15 cellular contexts compared by ENCODE assay signal in the genomic region with DNA sequence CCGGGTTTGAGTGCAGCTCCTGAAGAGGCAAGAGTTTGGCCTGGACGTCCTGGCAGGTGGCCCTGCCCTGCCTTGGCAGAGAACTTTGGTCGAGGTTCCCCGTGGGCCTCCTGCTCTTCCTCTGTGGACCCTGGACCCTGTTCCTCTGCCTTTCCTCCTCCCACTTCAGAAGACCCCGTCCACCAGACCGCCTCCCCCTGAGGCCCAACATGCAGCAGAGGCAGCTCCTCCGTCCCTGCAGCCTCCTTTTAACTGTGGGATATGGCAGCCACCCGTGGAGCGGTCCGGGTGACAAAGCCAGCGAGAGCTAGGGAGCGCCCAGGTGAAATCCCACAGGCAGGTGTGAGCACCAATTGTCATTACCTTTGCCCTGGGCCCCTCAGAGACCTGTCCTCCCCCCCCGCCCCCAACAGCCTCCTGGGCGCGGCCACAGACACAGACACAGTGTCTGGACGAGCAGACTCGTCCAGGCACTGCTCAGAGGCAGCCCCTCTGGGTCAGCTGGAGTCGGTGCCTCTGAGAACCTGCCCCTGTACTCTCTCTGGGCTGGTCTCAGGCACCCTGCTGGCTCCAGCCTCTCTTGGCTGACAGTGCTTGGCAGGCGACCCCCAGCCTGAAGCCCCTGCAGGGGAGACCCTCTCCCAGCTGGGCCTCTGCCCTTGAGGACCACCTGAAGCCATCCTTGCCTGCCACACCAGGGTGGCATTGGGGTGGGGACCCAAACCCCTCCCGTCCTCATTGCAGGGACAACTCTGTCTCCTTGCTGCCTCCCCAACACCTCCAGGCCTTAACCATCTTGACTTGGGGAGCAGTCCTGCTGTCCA. TPM values are rescaled to one million over a fixed set of nuclear protein-coding genes. Genes with fewer than 3 reads are reported as not detected.
DNase-seq lines count a peak whose midpoint lies in the region; ATAC-seq, FAIRE-seq and TF ChIP-seq lines count a peak whose summit lies in the region.
"Had no signal": no experiment of that assay in that cellular context is flagged by ENCODE, and none has a peak within 500 bp of the region (broad histone marks: within the 10 kb centered on the region; RNA-seq: fewer than 3 reads in every experiment).

No MANE protein-coding gene starts in this region.

- 5% methylated on average over 12 of the region's 20 CpGs for WGBS in HepG2 (ENCODE audit: low lambda C conversion rate)
- 60% methylated on average over 8 of the region's 20 CpGs for WGBS in right lobe of liver (ENCODE audit: insufficient coverage, low coverage, low lambda C conversion rate, missing lambda C conversion rate)
- 61 to 69% methylated on average over 19 to 20 of the region's 20 CpGs for WGBS in aorta, 2 donors

- peaks cover 2% of the 10 kb centered on the region for H3K36me3 Mint-ChIP-seq in activated CD8-positive, alpha-beta T cell treated with anti-CD3 and anti-CD28 coated beads, Interleukin-2, amount 10 ng/mL, durations not matched to agents 7 days and 5 days (ENCODE audit: low read depth)

- BruUV-seq in HepG2 (replicated peaks; lab: Mats Ljungman, UMichigan) = TSS peak; percentile 63

- ATAC-seq in HepG2 (peak; percentile 57), right lobe of liver (no peak), aorta (ENCODE audit: low FRiP score) (no peak)
- ATAC-seq in activated CD8-positive, alpha-beta T cell treated with anti-CD3 and anti-CD28 coated beads, Interleukin-2, amount 10 ng/mL, durations not matched to agents 7 days and 5 days = no peak
- ATAC-seq: gastrocnemius medialis, pancreas had no signal

- peaks cover 23% of the 10 kb centered on the region for H3K4me1 Mint-ChIP-seq in activated CD8-positive, alpha-beta T cell treated with anti-CD3 and anti-CD28 coated beads, Interleukin-2, amount 10 ng/mL, durations not matched to agents 7 days and 5 days (ENCODE audit: low read depth)

- H3K9me3 Mint-ChIP-seq in activated CD8-positive, alpha-beta T cell treated with anti-CD3 and anti-CD28 coated beads, Interleukin-2, amount 10 ng/mL, durations not matched to agents 7 days and 5 days (ENCODE audit: insufficient read depth) = no peaks in the 10 kb centered on the region

- peak overlapping the region; percentile 38 to 69 (median 40); a peak in 5 of 6 replicates for H3K4me3 ChIP-seq in HepG2 (replicated peaks in 1 of 3; ENCODE audit: insufficient read depth in 1 of 3, low read depth in 2 of 3, low read length in 3 of 3)
- H3K4me3 ChIP-seq in right lobe of liver = no peak overlapping the region
- peak overlapping the region in 2 of 4 donors; percentile 34 for H3K4me3 ChIP-seq in Peyer's patch
- no peak overlapping the region for H3K4me3 ChIP-seq in aorta (ENCODE audit: low read length in 2 of 2)
- H3K4me3 ChIP-seq: BLaER1 treated with 17β-estradiol and CSF1 and Interleukin-3, amounts not matched to agents 10 nM and 100 nM; gastrocnemius medialis; pancreas had no signal

- intact Hi-C loops in HepG2 (cut with micrococcal nuclease; ENCODE audit: unreplicated experiment) = loop anchor here (5.0 kb wide), 1 partner anchor 39 kb away; no protein-coding TSS in a partner anchor
- intact Hi-C loops in right lobe of liver (cut with DNase I) = no loop called here
- intact Hi-C loops in aorta (cut with DNase I) = loop anchor here in 1 of 2 donors (5.0 kb wide), 1 partner anchor 239 kb away; a partner anchor contains a TSS

- POLR2A ChIA-PET in HepG2 (lab: Yijun Ruan, JAX) = interaction anchor here (0.5 to 3.9 kb wide), 17 partner anchors 24 to 363 kb away, joined by 3 to 31 read pairs (median 4); a partner anchor contains a TSS
- POLR2A ChIA-PET in activated CD8-positive, alpha-beta T cell treated with anti-CD3 and anti-CD28 coated beads, Interleukin-2, amount 10 ng/mL, durations not matched to agents 7 days and 5 days (lab: Charles Lee) = interaction anchor here (0.6 to 5.3 kb wide), 2 partner anchors 30 to 276 kb away, joined by 3 to 59 read pairs; a partner anchor contains a TSS

- no peaks in the 10 kb centered on the region for H4K20me1 ChIP-seq in HepG2 (ENCODE audit: insufficient read depth, low read length)

- TF ChIP-seq EP300 in HepG2 (IDR thresholded peaks at IDR 0.05; ENCODE audit: low read depth in 2 of 2, low read length in 2 of 2) (peak in 1 of 2 experiments; percentile 48; a peak in 2 of 4 replicates), HepG2 (CRISPR knock-in tag; IDR thresholded peaks at IDR 0.05; ENCODE audit: borderline replicate concordance) (no peak)

- H3K36me3 ChIP-seq in HepG2 (replicated peaks in 1 of 2; ENCODE audit: control insufficient read depth in 1 of 2, insufficient read depth in 2 of 2, low read length in 2 of 2) (no peaks in the 10 kb centered on the region), right lobe of liver (no peaks in the 10 kb centered on the region), Peyer's patch (no peaks in the 10 kb centered on the region), aorta (ENCODE audit: control insufficient read depth in 1 of 2, insufficient read depth in 2 of 2, low read length in 1 of 2) (no peaks in the 10 kb centered on the region)
- H3K36me3 ChIP-seq: BLaER1 treated with 17β-estradiol and CSF1 and Interleukin-3, amounts not matched to agents 10 nM and 100 nM; gastrocnemius medialis; pancreas had no signal

- CTCF ChIA-PET in HepG2 (lab: Yijun Ruan, JAX; ENCODE audit: low intra/inter-chr PET ratio, low total read pairs) = no interaction called here
- CTCF ChIA-PET in activated CD8-positive, alpha-beta T cell treated with anti-CD3 and anti-CD28 coated beads, Interleukin-2, amount 10 ng/mL, durations not matched to agents 7 days and 5 days (lab: Charles Lee) = interaction anchor here (0.9 kb wide), 1 partner anchor 31 kb away, joined by 3 read pairs; a partner anchor contains a TSS

- H3K27me3 ChIP-seq in HepG2 (ENCODE audit: control insufficient read depth in 1 of 2, insufficient read depth in 2 of 2, low read length in 2 of 2) = no peaks in the 10 kb centered on the region; a peak in 1 of 5 replicates
- no peaks in the 10 kb centered on the region for H3K27me3 ChIP-seq in right lobe of liver
- no peaks in the 10 kb centered on the region for H3K27me3 ChIP-seq in Peyer's patch
- no peaks in the 10 kb centered on the region for H3K27me3 ChIP-seq in aorta (ENCODE audit: control insufficient read depth in 1 of 2, insufficient read depth in 2 of 2, low read length in 1 of 2)
- H3K27me3 ChIP-seq: pancreas had no signal

- no peak for TF ChIP-seq RAD21 in HepG2 (CRISPR knock-in tag; IDR thresholded peaks at IDR 0.05)

- DNase-seq in HepG2 (ENCODE audit: low spot score) = peak; percentile 45
- no peak for DNase-seq in right lobe of liver
- DNase-seq in Peyer's patch = peak in 2 of 3 donors; percentile 86 to 87
- DNase-seq in left kidney (ENCODE audit: low read depth, low spot score) = peak; percentile 34
- peak; percentile 32 to 46 for DNase-seq in aorta
- DNase-seq in SHP77 treated with DMSO at 0.1 percent for 48 hours (lab: John Stamatoyannopoulos, UW) = no peak
- no peak for DNase-seq in activated CD8-positive, alpha-beta T cell treated with anti-CD3 and anti-CD28 coated beads, Interleukin-2, amount 10 ng/mL, durations not matched to agents 7 days and 5 days
- DNase-seq: gastrocnemius medialis, H7, MM.1S, NCI-H226 had no signal

- H3K27ac Mint-ChIP-seq in activated CD8-positive, alpha-beta T cell treated with anti-CD3 and anti-CD28 coated beads, Interleukin-2, amount 10 ng/mL, durations not matched to agents 7 days and 5 days = no peak overlapping the region

- no peak overlapping the region for H3K4me3 Mint-ChIP-seq in activated CD8-positive, alpha-beta T cell treated with anti-CD3 and anti-CD28 coated beads, Interleukin-2, amount 10 ng/mL, durations not matched to agents 7 days and 5 days

- peak overlapping the region; percentile 61 for H3K9ac ChIP-seq in HepG2 (ENCODE audit: insufficient read depth, low read depth, low read length)

- H3K4me1 ChIP-seq in HepG2 (ENCODE audit: insufficient read depth, low read length) = peaks cover 72% of the 10 kb centered on the region
- H3K4me1 ChIP-seq in right lobe of liver = peaks cover 0 to 25% (median 7%) of the 10 kb centered on the region in 4 donors
- peaks cover 0 to 50% (median 10%) of the 10 kb centered on the region in 4 donors for H3K4me1 ChIP-seq in Peyer's patch
- no peaks in the 10 kb centered on the region for H3K4me1 ChIP-seq in aorta (ENCODE audit: control insufficient read depth in 1 of 2, insufficient read depth in 2 of 2, low read length in 2 of 2)

- H3K79me2 ChIP-seq in HepG2 (ENCODE audit: insufficient read depth, low read length) = peaks cover 3% of the 10 kb centered on the region

- peaks cover 8% of the 10 kb centered on the region for H3K27me3 Mint-ChIP-seq in activated CD8-positive, alpha-beta T cell treated with anti-CD3 and anti-CD28 coated beads, Interleukin-2, amount 10 ng/mL, durations not matched to agents 7 days and 5 days (ENCODE audit: low read depth)

- FAIRE-seq in HepG2 (lab: Jason Lieb, UNC) = no peak
- FAIRE-seq: endothelial cell of umbilical vein, pancreas had no signal

- peak overlapping the region; percentile 69 for H3K27ac ChIP-seq in HepG2 (ENCODE audit: extremely low read length, insufficient read depth, low read length)
- H3K27ac ChIP-seq in right lobe of liver = no peak overlapping the region
- peak overlapping the region in 3 of 4 donors; percentile 91 to 97 (median 96) for H3K27ac ChIP-seq in Peyer's patch
- no peak overlapping the region for H3K27ac ChIP-seq in aorta (ENCODE audit: low read depth in 1 of 2, low read length in 2 of 2)
- H3K27ac ChIP-seq: BLaER1 treated with 17β-estradiol and CSF1 and Interleukin-3, amounts not matched to agents 10 nM and 100 nM; gastrocnemius medialis; pancreas had no signal

- no peaks in the 10 kb centered on the region for H3K9me3 ChIP-seq in HepG2 (ENCODE audit: low read length)
- H3K9me3 ChIP-seq in right lobe of liver = no peaks in the 10 kb centered on the region
- no peaks in the 10 kb centered on the region for H3K9me3 ChIP-seq in Peyer's patch
- no peaks in the 10 kb centered on the region for H3K9me3 ChIP-seq in aorta (ENCODE audit: control insufficient read depth, low read length)
- H3K9me3 ChIP-seq: BLaER1 treated with 17β-estradiol and CSF1 and Interleukin-3, amounts not matched to agents 10 nM and 100 nM; gastrocnemius medialis; pancreas had no signal

- no peak overlapping the region for H2AFZ ChIP-seq in HepG2 (ENCODE audit: low read length)

- in situ Hi-C loops in HepG2 (cut with HindIII; ENCODE audit: extremely low pct_ligation_motif_present, low pct_unique_long_range_greater_than_20kb) = no loop called here

- peak overlapping the region; percentile 87 for H3K4me2 ChIP-seq in HepG2 (ENCODE audit: low read depth, low read length)
- H3K4me2 ChIP-seq: BLaER1 treated with 17β-estradiol and CSF1 and Interleukin-3, amounts not matched to agents 10 nM and 100 nM had no signal

- TF ChIP-seq POLR2A in HepG2 (IDR thresholded peaks at IDR 0.05; ENCODE audit: insufficient read depth in 1 of 2, low read depth in 2 of 2, low read length in 2 of 2) (0 out of 4 replicates have a peak, but pooled peaks of 1 of the 2 experiments have one; percentile 32), right lobe of liver (IDR thresholded peaks at IDR 0.05) (no peak), Peyer's patch (IDR thresholded peaks at IDR 0.05) (peak; percentile 84 to 86)

- no peak for TF ChIP-seq CTCF in HepG2 (CRISPR knock-in tag; IDR thresholded peaks at IDR 0.05)
- TF ChIP-seq CTCF in right lobe of liver (IDR thresholded peaks at IDR 0.05) = no peak
- TF ChIP-seq CTCF in Peyer's patch (IDR thresholded peaks at IDR 0.05) = no peak

RNA-seq across cellular contexts. Expression of a gene that starts 4.1 kb away (rescaled TPM):
- total RNA-seq in HepG2 (2016; rRNA removed; fragmentation: Illumina TruSeq; extraction: Trizol) (11.3 and 21.7 TPM in 2 replicates), right lobe of liver (10 to 100 TPM in 4 of 6 experiments, 1 to 10 TPM in 2; 8.4 to 21.9 (median 11.4) TPM), Peyer's patch (10 to 100 TPM; 21.0 to 42.7 (median 31.7) TPM), aorta (10 to 100 TPM; 19.2 to 34.1 TPM)
- total RNA-seq in HepG2 (2016; cell fraction: cytosol; rRNA removed; fragmentation: Illumina TruSeq; extraction: Trizol; ENCODE audit: low read depth) = 5.6 and 7.0 TPM in 2 replicates
- 8.4 and 25.4 TPM in 2 replicates for total RNA-seq in HepG2 (2016; cell fraction: insoluble cytoplasmic fraction; rRNA removed; fragmentation: Illumina TruSeq; extraction: Trizol)
- 10.9 and 11.3 TPM in 2 replicates for total RNA-seq in HepG2 (2016; cell fraction: membrane; rRNA removed; fragmentation: Illumina TruSeq; extraction: Trizol)
- total RNA-seq in HepG2 (2016; cell fraction: nucleus; rRNA removed; fragmentation: Illumina TruSeq; extraction: Trizol) = 23.2 and 23.3 TPM in 2 replicates
- polyA plus RNA-seq in HepG2 (2011; rRNA removed) (26.4 and 37.6 TPM in 2 replicates), aorta (10 to 100 TPM; 10.1 to 47.6 TPM)
- polyA plus RNA-seq in HepG2 (2011; cell fraction: cytosol; rRNA removed) = 28.3 and 34.4 TPM in 2 replicates
- 151 and 168 TPM in 2 replicates for polyA plus RNA-seq in HepG2 (2011; cell fraction: nucleus; rRNA removed)
- polyA plus RNA-seq in HepG2 (2012) = 19.9 and 35.5 TPM in 2 replicates
- polyA plus RNA-seq in HepG2 (2016; cell fraction: cytosol; fragmentation: Illumina TruSeq; extraction: Trizol; ENCODE audit: low read depth) = 5.4 and 6.0 TPM in 2 replicates
- polyA plus RNA-seq in HepG2 (2016; cell fraction: insoluble cytoplasmic fraction; fragmentation: Illumina TruSeq; extraction: Trizol; ENCODE audit: low read depth) = 11.4 and 12.9 TPM in 2 replicates
- 9.5 and 10.3 TPM in 2 replicates for polyA plus RNA-seq in HepG2 (2016; cell fraction: membrane; fragmentation: Illumina TruSeq; extraction: Trizol; ENCODE audit: low read depth)
- polyA plus RNA-seq in HepG2 (2016; cell fraction: nucleus; fragmentation: Illumina TruSeq; extraction: Trizol; ENCODE audit: insufficient read depth, low read depth) = 59.3 and 60.5 TPM in 2 replicates
- polyA minus RNA-seq in HepG2 (2011; rRNA and poly(A)+ RNA removed; ENCODE audit: low replicate concordance) = 43.0 and 66.5 TPM in 2 replicates
- polyA minus RNA-seq in HepG2 (2011; cell fraction: cytosol; rRNA and poly(A)+ RNA removed) = 20.3 and 23.7 TPM in 2 replicates
- 28.6 and 30.4 TPM in 2 replicates for polyA minus RNA-seq in HepG2 (2011; cell fraction: nucleus; rRNA and poly(A)+ RNA removed)
- 10 to 100 TPM; 24.6 to 26.1 TPM for total RNA-seq in activated CD8-positive, alpha-beta T cell treated with anti-CD3 and anti-CD28 coated beads, Interleukin-2, amount 10 ng/mL, durations not matched to agents 7 days and 5 days

RNA-seq across cellular contexts. Expression of a gene that starts 4.2 kb away (rescaled TPM):
- total RNA-seq in HepG2 (2016; rRNA removed; fragmentation: Illumina TruSeq; extraction: Trizol) = 1.5 and 8.9 TPM in 2 replicates
- 1.8 and 2.3 TPM in 2 replicates for total RNA-seq in HepG2 (2016; cell fraction: cytosol; rRNA removed; fragmentation: Illumina TruSeq; extraction: Trizol; ENCODE audit: low read depth)
- total RNA-seq in HepG2 (2016; cell fraction: insoluble cytoplasmic fraction; rRNA removed; fragmentation: Illumina TruSeq; extraction: Trizol) = 1.2 and 9.2 TPM in 2 replicates
- 1.7 and 2.0 TPM in 2 replicates for total RNA-seq in HepG2 (2016; cell fraction: membrane; rRNA removed; fragmentation: Illumina TruSeq; extraction: Trizol)
- 14.4 and 16.4 TPM in 2 replicates for total RNA-seq in HepG2 (2016; cell fraction: nucleus; rRNA removed; fragmentation: Illumina TruSeq; extraction: Trizol)
- polyA plus RNA-seq in HepG2 (2011; rRNA removed) = 14.3 and 19.9 TPM in 2 replicates
- polyA plus RNA-seq in HepG2 (2011; cell fraction: cytosol; rRNA removed) = 2.2 and 2.9 TPM in 2 replicates
- polyA plus RNA-seq in HepG2 (2011; cell fraction: nucleus; rRNA removed) = 267 and 279 TPM in 2 replicates
- polyA plus RNA-seq in HepG2 (2012) = 18.3 and 18.6 TPM in 2 replicates
- polyA plus RNA-seq in HepG2 (2016; cell fraction: cytosol; fragmentation: Illumina TruSeq; extraction: Trizol; ENCODE audit: low read depth) = 0.44 and 0.54 TPM in 2 replicates
- polyA plus RNA-seq in HepG2 (2016; cell fraction: insoluble cytoplasmic fraction; fragmentation: Illumina TruSeq; extraction: Trizol; ENCODE audit: low read depth) = 1.5 and 1.9 TPM in 2 replicates
- 0.82 and 1.0 TPM in 2 replicates for polyA plus RNA-seq in HepG2 (2016; cell fraction: membrane; fragmentation: Illumina TruSeq; extraction: Trizol; ENCODE audit: low read depth)
- 71.0 and 80.1 TPM in 2 replicates for polyA plus RNA-seq in HepG2 (2016; cell fraction: nucleus; fragmentation: Illumina TruSeq; extraction: Trizol; ENCODE audit: insufficient read depth, low read depth)
- 0.23 and 6.4 TPM in 2 replicates for polyA minus RNA-seq in HepG2 (2011; rRNA and poly(A)+ RNA removed; ENCODE audit: low replicate concordance)
- polyA minus RNA-seq in HepG2 (2011; cell fraction: cytosol; rRNA and poly(A)+ RNA removed) = 0.97 and 2.5 TPM in 2 replicates
- polyA minus RNA-seq in HepG2 (2011; cell fraction: nucleus; rRNA and poly(A)+ RNA removed) = 14.8 and 15.1 TPM in 2 replicates
- 1 to 10 TPM in 1 of 6 experiments, under 1 TPM in 4, not detected in 1; 0.09 to 1.0 (median 0.28) TPM for total RNA-seq in right lobe of liver
- 100 to 1,000 TPM; 161 to 474 (median 254) TPM for total RNA-seq in Peyer's patch
- 1 to 10 TPM; 1.3 to 2.8 TPM for total RNA-seq in aorta
- polyA plus RNA-seq in aorta = 1 to 10 TPM in 1 of 2 donors, under 1 TPM in 1; 0.41 to 8.1 TPM
- total RNA-seq in activated CD8-positive, alpha-beta T cell treated with anti-CD3 and anti-CD28 coated beads, Interleukin-2, amount 10 ng/mL, durations not matched to agents 7 days and 5 days = 10 to 100 TPM; 72.6 to 78.9 TPM
- total RNA-seq: endothelial cell of umbilical vein had no signal

RNA-seq across cellular contexts. Expression of a gene that starts 31.2 kb away (rescaled TPM):
- total RNA-seq in HepG2 (2016; rRNA removed; fragmentation: Illumina TruSeq; extraction: Trizol) (0.80 and 2.1 TPM in 2 replicates), right lobe of liver (100 to 1,000 TPM in 2 of 6 experiments, 10 to 100 TPM in 4; 48.2 to 133 (median 66.3) TPM), Peyer's patch (100 to 1,000 TPM in 3 of 4 donors, 10 to 100 TPM in 1; 82.3 to 143 (median 111) TPM), aorta (10 to 100 TPM; 19.8 to 47.8 TPM)
- 1.7 and 1.8 TPM in 2 replicates for total RNA-seq in HepG2 (2016; cell fraction: cytosol; rRNA removed; fragmentation: Illumina TruSeq; extraction: Trizol; ENCODE audit: low read depth)
- total RNA-seq in HepG2 (2016; cell fraction: insoluble cytoplasmic fraction; rRNA removed; fragmentation: Illumina TruSeq; extraction: Trizol) = 1.4 and 2.0 TPM in 2 replicates
- 2.1 and 2.2 TPM in 2 replicates for total RNA-seq in HepG2 (2016; cell fraction: membrane; rRNA removed; fragmentation: Illumina TruSeq; extraction: Trizol)
- total RNA-seq in HepG2 (2016; cell fraction: nucleus; rRNA removed; fragmentation: Illumina TruSeq; extraction: Trizol) = 1.8 and 1.9 TPM in 2 replicates
- polyA plus RNA-seq in HepG2 (2011; rRNA removed) (1.2 and 2.1 TPM in 2 replicates), aorta (10 to 100 TPM; 27.8 to 52.7 TPM)
- 1.1 and 2.0 TPM in 2 replicates for polyA plus RNA-seq in HepG2 (2011; cell fraction: cytosol; rRNA removed)
- 4.9 and 10.2 TPM in 2 replicates for polyA plus RNA-seq in HepG2 (2011; cell fraction: nucleus; rRNA removed)
- polyA plus RNA-seq in HepG2 (2012) = 1.6 and 2.0 TPM in 2 replicates
- 1.6 and 2.7 TPM in 2 replicates for polyA plus RNA-seq in HepG2 (2016; cell fraction: cytosol; fragmentation: Illumina TruSeq; extraction: Trizol; ENCODE audit: low read depth)
- polyA plus RNA-seq in HepG2 (2016; cell fraction: insoluble cytoplasmic fraction; fragmentation: Illumina TruSeq; extraction: Trizol; ENCODE audit: low read depth) = 1.0 and 2.1 TPM in 2 replicates
- 2.8 and 4.3 TPM in 2 replicates for polyA plus RNA-seq in HepG2 (2016; cell fraction: membrane; fragmentation: Illumina TruSeq; extraction: Trizol; ENCODE audit: low read depth)
- polyA plus RNA-seq in HepG2 (2016; cell fraction: nucleus; fragmentation: Illumina TruSeq; extraction: Trizol; ENCODE audit: insufficient read depth, low read depth) = 5.7 and 7.3 TPM in 2 replicates
- polyA minus RNA-seq in HepG2 (2011; rRNA and poly(A)+ RNA removed; ENCODE audit: low replicate concordance) = 2.3 and 4.3 TPM in 2 replicates
- polyA minus RNA-seq in HepG2 (2011; cell fraction: cytosol; rRNA and poly(A)+ RNA removed) = 1.5 and 1.8 TPM in 2 replicates
- polyA minus RNA-seq in HepG2 (2011; cell fraction: nucleus; rRNA and poly(A)+ RNA removed) = not detected in 2 replicates
- 100 to 1,000 TPM; 160 to 168 TPM for total RNA-seq in activated CD8-positive, alpha-beta T cell treated with anti-CD3 and anti-CD28 coated beads, Interleukin-2, amount 10 ng/mL, durations not matched to agents 7 days and 5 days

RNA-seq across cellular contexts. Expression of a gene that starts 52.0 kb away (rescaled TPM):
- total RNA-seq in HepG2 (2016; rRNA removed; fragmentation: Illumina TruSeq; extraction: Trizol) (21.1 and 28.7 TPM in 2 replicates), right lobe of liver (1 to 10 TPM in 1 of 6 experiments, under 1 TPM in 2, not detected in 3; 0.43 to 1.5 (median 0.47) TPM), Peyer's patch (100 to 1,000 TPM in 3 of 4 donors, 10 to 100 TPM in 1; 95.7 to 254 (median 202) TPM), aorta (under 1 TPM in 1 of 2 donors, not detected in 1; 0.42 TPM)
- 5.8 and 6.9 TPM in 2 replicates for total RNA-seq in HepG2 (2016; cell fraction: cytosol; rRNA removed; fragmentation: Illumina TruSeq; extraction: Trizol; ENCODE audit: low read depth)
- total RNA-seq in HepG2 (2016; cell fraction: insoluble cytoplasmic fraction; rRNA removed; fragmentation: Illumina TruSeq; extraction: Trizol) = 17.5 and 29.7 TPM in 2 replicates
- 13.9 and 14.9 TPM in 2 replicates for total RNA-seq in HepG2 (2016; cell fraction: membrane; rRNA removed; fragmentation: Illumina TruSeq; extraction: Trizol)
- total RNA-seq in HepG2 (2016; cell fraction: nucleus; rRNA removed; fragmentation: Illumina TruSeq; extraction: Trizol) = 14.5 and 19.8 TPM in 2 replicates
- polyA plus RNA-seq in HepG2 (2011; rRNA removed) (18.0 and 25.1 TPM in 2 replicates), aorta (10 to 100 TPM in 1 of 2 donors, under 1 TPM in 1; 0.05 to 10.9 TPM)
- 13.8 and 24.2 TPM in 2 replicates for polyA plus RNA-seq in HepG2 (2011; cell fraction: cytosol; rRNA removed)
- 59.8 and 70.5 TPM in 2 replicates for polyA plus RNA-seq in HepG2 (2011; cell fraction: nucleus; rRNA removed)
- polyA plus RNA-seq in HepG2 (2012) = 12.9 and 13.0 TPM in 2 replicates
- polyA plus RNA-seq in HepG2 (2016; cell fraction: cytosol; fragmentation: Illumina TruSeq; extraction: Trizol; ENCODE audit: low read depth) = 4.6 and 4.9 TPM in 2 replicates
- 22.3 and 24.1 TPM in 2 replicates for polyA plus RNA-seq in HepG2 (2016; cell fraction: insoluble cytoplasmic fraction; fragmentation: Illumina TruSeq; extraction: Trizol; ENCODE audit: low read depth)
- 7.9 and 9.3 TPM in 2 replicates for polyA plus RNA-seq in HepG2 (2016; cell fraction: membrane; fragmentation: Illumina TruSeq; extraction: Trizol; ENCODE audit: low read depth)
- polyA plus RNA-seq in HepG2 (2016; cell fraction: nucleus; fragmentation: Illumina TruSeq; extraction: Trizol; ENCODE audit: insufficient read depth, low read depth) = 38.2 and 40.1 TPM in 2 replicates
- 30.4 and 42.3 TPM in 2 replicates for polyA minus RNA-seq in HepG2 (2011; rRNA and poly(A)+ RNA removed; ENCODE audit: low replicate concordance)
- 24.6 and 25.2 TPM in 2 replicates for polyA minus RNA-seq in HepG2 (2011; cell fraction: cytosol; rRNA and poly(A)+ RNA removed)
- polyA minus RNA-seq in HepG2 (2011; cell fraction: nucleus; rRNA and poly(A)+ RNA removed) = 9.9 and 14.7 TPM in 2 replicates
- under 1 TPM in 1 of 2 experiments, not detected in 1; 0.13 TPM for total RNA-seq in activated CD8-positive, alpha-beta T cell treated with anti-CD3 and anti-CD28 coated beads, Interleukin-2, amount 10 ng/mL, durations not matched to agents 7 days and 5 days
- total RNA-seq: T-helper 1 cell treated with Interleukin-12 subunit alpha and Interleukin-12 subunit beta and Interleukin-4 antibody, amounts not matched to agents 30 ng/mL and 1 ng/mL, for 36 hours had no signal

Comparison
In these comparisons a context has a peak if more than half of its experiments do, and no peak if none do; other contexts are left out.
1. DNase-seq: peak in HepG2 (single experiment), Peyer's patch (2 of 3), left kidney (single experiment) and aorta (2 of 2); none in right lobe of liver (0 of 3), SHP77 treated with DMSO at 0.1 percent for 48 hours (single experiment) and activated CD8-positive, alpha-beta T cell treated with anti-CD3 and anti-CD28 coated beads, Interleukin-2, amount 10 ng/mL, durations not matched to agents 7 days and 5 days (single experiment).
2. H3K27ac ChIP-seq: peak in HepG2 (single experiment) and Peyer's patch (3 of 4); none in right lobe of liver (0 of 3) and aorta (0 of 2).
3. H3K4me3 ChIP-seq: peak in HepG2 (3 of 3); none in right lobe of liver (0 of 3) and aorta (0 of 2).
4. RNA of a gene that starts 31.2 kb away (total RNA-seq): 160 to 168 TPM in activated CD8-positive, alpha-beta T cell treated with anti-CD3 and anti-CD28 coated beads, Interleukin-2, amount 10 ng/mL, durations not matched to agents 7 days and 5 days, 82.3 to 143 TPM in Peyer's patch, 48.2 to 133 TPM in right lobe of liver and 19.8 to 47.8 TPM in aorta; 0.80 to 2.2 TPM in HepG2; every median in the first group is over 4 times any median in the second.